Comparison of ENCODE assay signal across 8 cellular contexts in the genomic region with DNA sequence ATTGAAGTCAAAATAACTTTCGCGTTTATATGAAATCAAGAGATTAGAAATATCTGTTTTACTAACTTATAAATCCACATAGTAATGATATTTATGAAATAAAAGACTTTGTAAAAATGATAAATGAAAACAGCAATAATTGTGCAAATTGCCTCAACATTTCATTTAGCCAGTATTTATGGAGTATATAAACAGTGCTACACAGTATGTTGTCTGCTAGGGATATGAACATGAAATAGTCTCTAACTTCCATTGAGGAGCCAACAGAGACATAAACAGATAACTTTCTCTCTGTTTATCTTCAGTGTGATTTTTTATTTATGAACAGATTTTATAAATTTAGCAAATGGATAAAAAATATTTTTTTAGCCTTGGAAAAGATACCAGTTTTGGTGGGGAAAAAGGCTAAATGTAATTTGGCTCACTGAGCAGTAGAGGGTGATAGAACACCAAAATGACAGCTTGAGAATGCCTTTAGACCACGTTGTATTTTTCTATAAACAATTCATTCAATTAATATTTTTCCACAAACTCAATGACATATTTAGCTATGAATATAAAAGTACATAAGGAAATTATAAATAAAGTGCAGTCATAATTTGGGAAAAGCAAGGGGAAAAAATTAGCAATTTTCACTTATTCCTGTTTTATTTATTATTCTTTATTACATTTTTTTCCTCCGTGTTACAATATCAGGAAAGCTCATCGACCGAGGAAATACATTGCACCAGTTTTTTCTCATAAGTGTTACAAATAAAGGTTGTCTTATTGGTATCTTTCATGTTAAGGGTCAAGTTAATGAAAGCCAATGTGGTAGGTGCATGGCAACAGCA. TPM values are rescaled to one million over a fixed set of nuclear protein-coding genes. Genes with fewer than 3 reads are reported as not detected.
DNase-seq lines count a peak whose midpoint lies in the region; ATAC-seq and TF ChIP-seq lines count a peak whose summit lies in the region.

No MANE protein-coding gene starts in this region.

- H3K4me2 ChIP-seq in DOHH2 (ENCODE audit: low read length) (no peak overlapping the region), neuronal stem cell (ENCODE audit: insufficient read depth, low read length, poor library complexity, severe bottlenecking) (no peak overlapping the region)

- no peak for ATAC-seq in Panc1
- no peak for ATAC-seq in GM21367 (IDR thresholded peaks at IDR 0.05; ENCODE audit: unreplicated experiment)
- ATAC-seq in HG02981 (IDR thresholded peaks at IDR 0.05; ENCODE audit: unreplicated experiment) = no peak

- H3K27me3 ChIP-seq in DOHH2 (ENCODE audit: control insufficient read depth, low read length) (no peaks in the 10 kb centered on the region), Panc1 (ENCODE audit: control insufficient read depth, insufficient read depth, low read length) (no peaks in the 10 kb centered on the region), esophagus muscularis mucosa (no peaks in the 10 kb centered on the region), neuronal stem cell (ENCODE audit: control insufficient read depth in 3 of 3, insufficient read depth in 3 of 3, low read depth in 1 of 3, low read length in 3 of 3) (no peaks in the 10 kb centered on the region)

- H2BK5ac ChIP-seq in neuronal stem cell (ENCODE audit: low read length) = no peak overlapping the region

- no peak overlapping the region for H4K91ac ChIP-seq in neuronal stem cell (ENCODE audit: low read depth, low read length, poor library complexity)

- H3K4me1 ChIP-seq in DOHH2 (ENCODE audit: control insufficient read depth, low read length) (no peaks in the 10 kb centered on the region), Panc1 (ENCODE audit: control insufficient read depth, insufficient read depth, low read length) (no peaks in the 10 kb centered on the region), esophagus muscularis mucosa (no peaks in the 10 kb centered on the region), neuronal stem cell (ENCODE audit: control insufficient read depth in 2 of 2, insufficient read depth in 1 of 2, low read depth in 1 of 2, low read length in 2 of 2) (no peaks in the 10 kb centered on the region)

- H4K8ac ChIP-seq in neuronal stem cell (ENCODE audit: low read depth, low read length) = no peak overlapping the region

- H3K36me3 ChIP-seq in DOHH2 (ENCODE audit: control insufficient read depth, low read length) = no peaks in the 10 kb centered on the region
- H3K36me3 ChIP-seq in Panc1 (ENCODE audit: control insufficient read depth, insufficient read depth, low read length) = no peaks in the 10 kb centered on the region
- no peaks in the 10 kb centered on the region for H3K36me3 ChIP-seq in esophagus muscularis mucosa
- H3K36me3 ChIP-seq in neuronal stem cell (replicated peaks in 1 of 2; ENCODE audit: control insufficient read depth in 2 of 2, insufficient read depth in 2 of 2, low read length in 2 of 2) = no peaks in the 10 kb centered on the region

- no peak overlapping the region for H2BK15ac ChIP-seq in neuronal stem cell (ENCODE audit: low read length)

- H3K9me2 ChIP-seq in DOHH2 (replicated peaks; ENCODE audit: control insufficient read depth, low read length) = no peaks in the 10 kb centered on the region

- DNase-seq in HS-27A (ENCODE audit: low read depth) = peak; percentile 39
- no peak for DNase-seq in Panc1 (ENCODE audit: low read depth, low spot score)
- no peak for DNase-seq in esophagus muscularis mucosa (ENCODE audit: extremely low spot score)
- peak; percentile 12 for DNase-seq in neuronal stem cell (ENCODE audit: low spot score)
- DNase-seq in activated CD4-positive, alpha-beta memory T cell treated with anti-CD3 and anti-CD28 coated beads, Interleukin-2, amount 10 ng/mL, durations not matched to agents 7 days and 5 days = no peak

- H3K14ac ChIP-seq in neuronal stem cell (ENCODE audit: low read length) = no peak overlapping the region

- no peak overlapping the region for H2BK120ac ChIP-seq in neuronal stem cell (ENCODE audit: low read depth, low read length)

- no peaks in the 10 kb centered on the region for H3K79me2 ChIP-seq in DOHH2 (ENCODE audit: control insufficient read depth, low read length)

- no TSS peak for BruUV-seq in Panc1 (replicated peaks; lab: Mats Ljungman, UMichigan)

- no peak overlapping the region for H2BK12ac ChIP-seq in neuronal stem cell (ENCODE audit: low read length)

- H3K79me1 ChIP-seq in neuronal stem cell (ENCODE audit: low read depth, low read length) = no peaks in the 10 kb centered on the region

- POLR2A ChIA-PET in Panc1 (lab: Charles Lee) = no interaction called here
- POLR2A ChIA-PET in activated CD4-positive, alpha-beta memory T cell treated with anti-CD3 and anti-CD28 coated beads, Interleukin-2, amount 10 ng/mL, durations not matched to agents 7 days and 5 days (lab: Charles Lee) = interaction anchor here (0.7 to 1.6 kb wide), 5 partner anchors 11 to 131 kb away, joined by 3 to 15 read pairs (median 4); a partner anchor contains a TSS

- intact Hi-C loops in Panc1 (cut with micrococcal nuclease; ENCODE audit: unreplicated experiment) = no loop called here
- intact Hi-C loops in esophagus muscularis mucosa (cut with DNase I) = loop anchor here (1.0 to 5.0 kb wide), 2 partner anchors 50 to 131 kb away; a partner anchor contains a TSS

- TF ChIP-seq CTCF in DOHH2 (IDR thresholded peaks at IDR 0.05; ENCODE audit: low read depth, low read length, poor library complexity, severe bottlenecking) (peak; percentile 68), Panc1 (IDR thresholded peaks at IDR 0.05) (peak; percentile 69; the same call in 1 of the 2 replicates), esophagus muscularis mucosa (IDR thresholded peaks at IDR 0.05) (peak; percentile 84 to 85 (median 84))

- in situ Hi-C loops in Panc1 (cut with HindIII; ENCODE audit: low pct_unique_long_range_greater_than_20kb, low sequenced_read_pairs) = no loop called here

- H3K4ac ChIP-seq in neuronal stem cell (ENCODE audit: low read length) = no peak overlapping the region

- H3K4me1 Mint-ChIP-seq in activated CD4-positive, alpha-beta memory T cell treated with anti-CD3 and anti-CD28 coated beads, Interleukin-2, amount 10 ng/mL, durations not matched to agents 7 days and 5 days = no peaks in the 10 kb centered on the region

- CTCF ChIA-PET in Panc1 (lab: Charles Lee) = interaction anchor here (0.5 to 1.6 kb wide), 3 partner anchors 49 to 400 kb away, joined by 3 to 6 read pairs (median 5); no protein-coding TSS in a partner anchor
- CTCF ChIA-PET in activated CD4-positive, alpha-beta memory T cell treated with anti-CD3 and anti-CD28 coated beads, Interleukin-2, amount 10 ng/mL, durations not matched to agents 7 days and 5 days (lab: Charles Lee) = interaction anchor here (0.6 to 6.9 kb wide), 6 partner anchors 48 to 268 kb away, joined by 3 to 79 read pairs (median 4); a partner anchor contains a TSS

- no peak for TF ChIP-seq POLR2A in esophagus muscularis mucosa (IDR thresholded peaks at IDR 0.05; ENCODE audit: low read depth)

- H3K27me3 Mint-ChIP-seq in activated CD4-positive, alpha-beta memory T cell treated with anti-CD3 and anti-CD28 coated beads, Interleukin-2, amount 10 ng/mL, durations not matched to agents 7 days and 5 days = peaks cover 49% of the 10 kb centered on the region

- H3K9me3 ChIP-seq in DOHH2 (ENCODE audit: control insufficient read depth, insufficient read depth, low read length) = peaks cover 3% of the 10 kb centered on the region; the same call in 1 of the 2 replicates
- no peaks in the 10 kb centered on the region for H3K9me3 ChIP-seq in Panc1 (ENCODE audit: control insufficient read depth, insufficient read depth, low read depth, low read length)
- no peaks in the 10 kb centered on the region for H3K9me3 ChIP-seq in esophagus muscularis mucosa
- H3K9me3 ChIP-seq in neuronal stem cell (replicated peaks in 1 of 2; ENCODE audit: control insufficient read depth in 2 of 2, insufficient read depth in 1 of 2, low read depth in 1 of 2, low read length in 2 of 2) = no peaks in the 10 kb centered on the region

- no peak overlapping the region for H2AFZ ChIP-seq in neuronal stem cell (ENCODE audit: low read length)

- H3F3A ChIP-seq in DOHH2 (ENCODE audit: control insufficient read depth, insufficient read depth) = 0 out of 2 replicates have a peak, but pooled peaks cover 2% of the 10 kb centered on the region

- H3K4me3 ChIP-seq in DOHH2 (ENCODE audit: low read length) = no peak overlapping the region
- H3K4me3 ChIP-seq in Panc1 (ENCODE audit: low read depth in 2 of 2, low read length in 2 of 2) = no peak overlapping the region
- no peak overlapping the region for H3K4me3 ChIP-seq in esophagus muscularis mucosa
- H3K4me3 ChIP-seq in neuronal stem cell (ENCODE audit: low read length in 2 of 2) = no peak overlapping the region

- H3K27ac ChIP-seq in DOHH2 (ENCODE audit: low read depth, low read length) (no peak overlapping the region), Panc1 (ENCODE audit: low read length) (no peak overlapping the region), esophagus muscularis mucosa (replicated peaks in 1 of 4) (no peak overlapping the region), neuronal stem cell (replicated peaks; ENCODE audit: low read length) (no peak overlapping the region)

- H3K9me3 Mint-ChIP-seq in activated CD4-positive, alpha-beta memory T cell treated with anti-CD3 and anti-CD28 coated beads, Interleukin-2, amount 10 ng/mL, durations not matched to agents 7 days and 5 days = peaks cover 9% of the 10 kb centered on the region

- no peak overlapping the region for H2AK5ac ChIP-seq in neuronal stem cell (ENCODE audit: low read depth, low read length)

- peaks cover 13% of the 10 kb centered on the region for H3K36me3 Mint-ChIP-seq in activated CD4-positive, alpha-beta memory T cell treated with anti-CD3 and anti-CD28 coated beads, Interleukin-2, amount 10 ng/mL, durations not matched to agents 7 days and 5 days (ENCODE audit: low read depth)

- H4K20me1 ChIP-seq in DOHH2 (ENCODE audit: control insufficient read depth, insufficient read depth, low read depth, low read length) = no peaks in the 10 kb centered on the region

- H3K9ac ChIP-seq in neuronal stem cell (ENCODE audit: low read depth, low read length, poor library complexity) = no peak overlapping the region

- TF ChIP-seq EP300 in esophagus muscularis mucosa (IDR thresholded peaks at IDR 0.05) = no peak

- H3K18ac ChIP-seq in neuronal stem cell (ENCODE audit: low read length) = no peak overlapping the region

- no peak overlapping the region for H3K27ac Mint-ChIP-seq in activated CD4-positive, alpha-beta memory T cell treated with anti-CD3 and anti-CD28 coated beads, Interleukin-2, amount 10 ng/mL, durations not matched to agents 7 days and 5 days

- WGBS in esophagus muscularis mucosa = 50% methylated on average over 6 of the region's 6 CpGs
- WGBS in neuronal stem cell (ENCODE audit: extremely low coverage in 2 of 2, insufficient read length in 2 of 2, insufficient replicate concordance in 1 of 2), 2 donors = no CpG with 5 or more reads among the region's 6 CpGs

- H3K23ac ChIP-seq in neuronal stem cell (ENCODE audit: low read depth, low read length, poor library complexity) = no peak overlapping the region

- no peak overlapping the region for H3K4me3 Mint-ChIP-seq in activated CD4-positive, alpha-beta memory T cell treated with anti-CD3 and anti-CD28 coated beads, Interleukin-2, amount 10 ng/mL, durations not matched to agents 7 days and 5 days

RNA-seq across cellular contexts. Expression of a gene that starts 47.4 kb away (rescaled TPM):
- total RNA-seq in Panc1 (2021; ENCODE audit: unreplicated experiment) (5.4 TPM), esophagus muscularis mucosa (10 to 100 TPM; 11.6 to 17.2 (median 14.4) TPM)
- polyA plus RNA-seq in Panc1 (2012; ENCODE audit: insufficient read length) = 1.6 TPM
- 5.3 TPM for polyA plus RNA-seq in neuronal stem cell (2013, experiment 1 of 2)
- polyA plus RNA-seq in neuronal stem cell (2013, experiment 2 of 2) = 5.4 TPM
- 10 to 100 TPM; 22.6 to 23.6 TPM for total RNA-seq in activated CD4-positive, alpha-beta memory T cell treated with anti-CD3 and anti-CD28 coated beads, Interleukin-2, amount 10 ng/mL, durations not matched to agents 7 days and 5 days

Comparison
In these comparisons a context has a peak if more than half of its experiments do, and no peak if none do; other contexts are left out.
1. DNase-seq: peak in HS-27A (single experiment) and neuronal stem cell (single experiment); none in Panc1 (single experiment), esophagus muscularis mucosa (single experiment) and activated CD4-positive, alpha-beta memory T cell treated with anti-CD3 and anti-CD28 coated beads, Interleukin-2, amount 10 ng/mL, durations not matched to agents 7 days and 5 days (single experiment).
2. Peak in every context shown above with its lines, with median percentiles within 50 percentile points of each other: CTCF ChIP-seq.